In genomic region chr1:220695426-220695825, GRCh38 we compare ENCODE assay signal across 30 cellular contexts.
"Had no signal": no experiment of that assay in that cellular context is flagged by ENCODE, and none has a peak within 500 bp of the region (broad histone marks: within the 10 kb centered on the region; RNA-seq: fewer than 3 reads in every experiment).

No MANE protein-coding gene starts in this region.

- H3K9me3 ChIP-seq: adrenal gland, body of pancreas, breast epithelium had no signal

- H3K4me1 ChIP-seq: breast epithelium had no signal

- DNase-seq: activated B cell treated with CpG ODN at 0.5 μM for 24 hours; activated CD4-positive, alpha-beta memory T cell treated with anti-CD3 and anti-CD28 coated beads for 36 hours; activated CD4-positive, alpha-beta T cell treated with anti-CD3 and anti-CD28 coated beads for 4 hours; activated CD4-positive, alpha-beta T cell treated with anti-CD3 and anti-CD28 coated beads, Interleukin-2, amount 50 U/mL, for 1 hour; activated CD4-positive, alpha-beta T cell treated with anti-CD3 and anti-CD28 coated beads, Interleukin-2, amount 50 U/mL, for 4 hours; activated CD4-positive, CD25-positive, alpha-beta regulatory T cell treated with anti-CD3 and anti-CD28 coated beads, Interleukin-2, amount 50 U/mL, for 72 hours; activated CD8-positive, alpha-beta memory T cell treated with anti-CD3 and anti-CD28 coated beads, Interleukin-2, amount 50 U/mL, for 4 hours; activated CD8-positive, alpha-beta T cell treated with anti-CD3 and anti-CD28 coated beads for 36 hours; activated gamma-delta T cell treated with Interleukin-2 at 50 U/mL for 16 hours; activated naive CD4-positive, alpha-beta T cell; activated naive CD4-positive, alpha-beta T cell treated with anti-CD3 and anti-CD28 coated beads for 36 hours; activated naive CD4-positive, alpha-beta T cell treated with anti-CD3 and anti-CD28 coated beads, Interleukin-2, amount 50 U/mL, for 16 hours; activated naive CD8-positive, alpha-beta T cell treated with anti-CD3 and anti-CD28 coated beads for 36 hours; activated T-cell treated with anti-CD3 and anti-CD28 coated beads for 4 hours; activated T-cell treated with anti-CD3 and anti-CD28 coated beads, Interleukin-2, amount 50 U/mL, for 1 hour; activated T-cell treated with anti-CD3 and anti-CD28 coated beads, Interleukin-2, amount 50 U/mL, for 4 hours; activated T-cell treated with anti-CD3 and anti-CD28 coated beads, Interleukin-2, amount 50 U/mL, for 72 hours; adrenal gland; amniotic stem cell; aorta; body of pancreas; brain microvascular endothelial cell; central memory CD4-positive, alpha-beta T cell; T-helper 1 cell; T-helper 2 cell; T-helper 9 cell had no signal

- H3K36me3 ChIP-seq: adrenal gland, brain microvascular endothelial cell, breast epithelium had no signal

- ATAC-seq: activated CD8-positive, alpha-beta T cell treated with anti-CD3 and anti-CD28 coated beads for 36 hours; activated naive CD4-positive, alpha-beta T cell treated with anti-CD3 and anti-CD28 coated beads, Interleukin-2, amount 50 U/mL, for 72 hours; activated T-cell treated with anti-CD3 and anti-CD28 coated beads, Interleukin-2, amount 50 U/mL, for 4 hours; activated T-cell treated with anti-CD3 and anti-CD28 coated beads, Interleukin-2, amount 50 U/mL, for 72 hours; activated T-helper 17 cell treated with anti-CD3 and anti-CD28 coated beads, Interleukin-2, amount 50 U/mL, for 72 hours; body of pancreas had no signal

- H3K27me3 ChIP-seq: adrenal gland, body of pancreas, breast epithelium had no signal

- H3K27ac ChIP-seq: adrenal gland, body of pancreas, brain microvascular endothelial cell, breast epithelium, VCaP had no signal

- H3K4me3 ChIP-seq: adrenal gland, body of pancreas, breast epithelium had no signal
